Comparison of ENCODE assay signal across 11 cellular contexts in genomic region chr13:102771298-102772041, GRCh38. TPM values are rescaled to one million over a fixed set of nuclear protein-coding genes. Genes with fewer than 3 reads are reported as not detected.
DNase-seq lines count a peak whose midpoint lies in the region; ATAC-seq, FAIRE-seq and TF ChIP-seq lines count a peak whose summit lies in the region.
"Had no signal": no experiment of that assay in that cellular context is flagged by ENCODE, and none has a peak within 500 bp of the region (broad histone marks: within the 10 kb centered on the region; RNA-seq: fewer than 3 reads in every experiment).

No MANE protein-coding gene starts in this region.

- H3K9ac ChIP-seq in K562 (ENCODE audit: insufficient read depth in 1 of 2, low read depth in 2 of 2, low read length in 2 of 2) = no peak overlapping the region

- TF ChIP-seq POLR2A in K562 (conservative IDR thresholded peaks at IDR 0.05) = no peak

- H3K4me2 ChIP-seq in K562 (ENCODE audit: insufficient read depth, low read length) = peak overlapping the region; percentile 63

- H3K9me3 Mint-ChIP-seq in activated T-cell treated with anti-CD3 and anti-CD28 coated beads, Interleukin-2, amount 50 U/mL, for 72 hours = no peaks in the 10 kb centered on the region
- H3K9me3 Mint-ChIP-seq in stimulated activated effector memory CD8-positive, alpha-beta T cell treated with anti-CD3 and anti-CD28 coated beads, Interleukin-12 subunit alpha, Interleukin-12 subunit beta, amount 100 ng/mL, for 72 hours = no peaks in the 10 kb centered on the region

- no peak for TF ChIP-seq EP300 in K562 (IDR thresholded peaks at IDR 0.05; ENCODE audit: low read length)

- 51% methylated on average over 6 of the region's 6 CpGs for WGBS in K562 (ENCODE audit: insufficient coverage, low coverage, missing lambda C conversion rate)

- no peak for ATAC-seq in activated T-cell treated with anti-CD3 and anti-CD28 coated beads, Interleukin-2, amount 50 U/mL, for 72 hours (replicated peaks in 1 of 2)
- ATAC-seq in K562 (no peak), GM19351 (IDR thresholded peaks at IDR 0.05; ENCODE audit: unreplicated experiment) (no peak)
- no peak for ATAC-seq in stimulated activated effector memory CD8-positive, alpha-beta T cell treated with anti-CD3 and anti-CD28 coated beads, Interleukin-12 subunit alpha, Interleukin-12 subunit beta, amount 100 ng/mL, for 72 hours

- H3K36me3 ChIP-seq in K562 (ENCODE audit: control insufficient read depth, insufficient read depth, low read length) = peaks cover 31% of the 10 kb centered on the region; the same call in 1 of the 3 replicates

- BruUV-seq in K562 (replicated peaks; lab: Mats Ljungman, UMichigan) = no TSS peak

- H3K27me3 Mint-ChIP-seq in activated T-cell treated with anti-CD3 and anti-CD28 coated beads, Interleukin-2, amount 50 U/mL, for 72 hours (ENCODE audit: low read depth) = no peaks in the 10 kb centered on the region

- peaks cover 1 to 2% of the 10 kb centered on the region in 2 donors for H3K36me3 Mint-ChIP-seq in activated T-cell treated with anti-CD3 and anti-CD28 coated beads, Interleukin-2, amount 50 U/mL, for 72 hours (ENCODE audit: insufficient read depth in 2 of 2)
- peaks cover 44% of the 10 kb centered on the region for H3K36me3 Mint-ChIP-seq in stimulated activated effector memory CD8-positive, alpha-beta T cell treated with anti-CD3 and anti-CD28 coated beads, Interleukin-12 subunit alpha, Interleukin-12 subunit beta, amount 100 ng/mL, for 72 hours

- no peaks in the 10 kb centered on the region for H4K20me1 ChIP-seq in K562 (replicated peaks; ENCODE audit: control insufficient read depth, insufficient read depth, low read length)

- no peak overlapping the region for H3K27ac Mint-ChIP-seq in activated T-cell treated with anti-CD3 and anti-CD28 coated beads, Interleukin-2, amount 50 U/mL, for 72 hours
- H3K27ac Mint-ChIP-seq in stimulated activated effector memory CD8-positive, alpha-beta T cell treated with anti-CD3 and anti-CD28 coated beads, Interleukin-12 subunit alpha, Interleukin-12 subunit beta, amount 100 ng/mL, for 72 hours = peak overlapping the region; percentile 95

- TF ChIP-seq RAD21 in K562 (CRISPR knock-in tag; conservative IDR thresholded peaks at IDR 0.05 in 1 of 2, IDR thresholded peaks at IDR 0.05 in 1 of 2) = no peak

- 0 out of 2 replicates have a peak overlapping the region, but pooled peaks have one; percentile 6 for H3K4me3 ChIP-seq in K562

- H3K27ac ChIP-seq in K562 (ENCODE audit: extremely low read depth, low read depth, low read length) = no peak overlapping the region
- H3K27ac ChIP-seq: VCaP had no signal

- POLR2A ChIA-PET in K562 (lab: Yijun Ruan, JAX) = interaction anchor here (2.0 kb wide), 1 partner anchor 13 kb away, joined by 8 read pairs; a partner anchor contains a TSS

- CTCF ChIA-PET in K562 (lab: Yijun Ruan, JAX; ENCODE audit: low intra/inter-chr PET ratio) = no interaction called here

- H3K4me3 Mint-ChIP-seq in activated T-cell treated with anti-CD3 and anti-CD28 coated beads, Interleukin-2, amount 50 U/mL, for 72 hours = peak overlapping the region; percentile 81 to 91
- peak overlapping the region; percentile 86 for H3K4me3 Mint-ChIP-seq in stimulated activated effector memory CD8-positive, alpha-beta T cell treated with anti-CD3 and anti-CD28 coated beads, Interleukin-12 subunit alpha, Interleukin-12 subunit beta, amount 100 ng/mL, for 72 hours

- no peaks in the 10 kb centered on the region for H3K27me3 ChIP-seq in K562 (ENCODE audit: control insufficient read depth in 2 of 2, insufficient read depth in 2 of 2, low read length in 2 of 2)

- peaks cover 11 to 26% of the 10 kb centered on the region in 2 experiments; a peak in 4 of 5 replicates for H3K4me1 ChIP-seq in K562 (replicated peaks in 1 of 2; ENCODE audit: control insufficient read depth in 2 of 2, insufficient read depth in 2 of 2, low read length in 2 of 2)

- no peak for TF ChIP-seq CTCF in K562 (IDR thresholded peaks at IDR 0.05 in 2 of 3, conservative IDR thresholded peaks at IDR 0.05 in 1 of 3; ENCODE audit: insufficient read depth in 2 of 3, low read depth in 1 of 3, low read length in 3 of 3)

- DNase-seq in activated T-cell treated with anti-CD3 and anti-CD28 coated beads, Interleukin-2, amount 50 U/mL, for 72 hours = no peak
- no peak for DNase-seq in activated T-cell treated with anti-CD3 and anti-CD28 coated beads, Interleukin-2, amount 50 U/mL, for 1 hour
- peak; percentile 20 for DNase-seq in NOMO-1 treated with dmso at 0.1 percent for 144 hours (lab: John Stamatoyannopoulos, UW; ENCODE audit: unreplicated experiment)
- DNase-seq in K562 (ENCODE audit: extremely low read depth in 1 of 4, low spot score in 3 of 4) = no peak
- DNase-seq in stimulated activated effector memory CD8-positive, alpha-beta T cell treated with anti-CD3 and anti-CD28 coated beads, Interleukin-12 subunit alpha, Interleukin-12 subunit beta, amount 100 ng/mL, for 72 hours (ENCODE audit: low spot score in 2 of 2) = no peak
- DNase-seq in occipital lobe (lab: John Stamatoyannopoulos, UW) = no peak
- no peak for DNase-seq in NCI-H1105 treated with DMSO at 0.1 percent for 48 hours (lab: John Stamatoyannopoulos, UW)
- DNase-seq: NCI-H1694 treated with DMSO at 0.1 percent for 48 hours, small intestine had no signal

- in situ Hi-C loops in K562 (cut with MboI) = no loop called here

- no peaks in the 10 kb centered on the region for H3K9me1 ChIP-seq in K562 (ENCODE audit: control insufficient read depth, insufficient read depth, low read length)

- H3K9me3 ChIP-seq in K562 (replicated peaks; ENCODE audit: control insufficient read depth, insufficient read depth, low read depth, low read length) = no peaks in the 10 kb centered on the region

- peaks cover 52% of the 10 kb centered on the region for H3K4me1 Mint-ChIP-seq in activated T-cell treated with anti-CD3 and anti-CD28 coated beads, Interleukin-2, amount 50 U/mL, for 72 hours (ENCODE audit: low read depth)
- peaks cover 49% of the 10 kb centered on the region for H3K4me1 Mint-ChIP-seq in stimulated activated effector memory CD8-positive, alpha-beta T cell treated with anti-CD3 and anti-CD28 coated beads, Interleukin-12 subunit alpha, Interleukin-12 subunit beta, amount 100 ng/mL, for 72 hours

- H3K79me2 ChIP-seq in K562 (ENCODE audit: control insufficient read depth, insufficient read depth, low read length) = peaks cover 24% of the 10 kb centered on the region

- H2AFZ ChIP-seq in K562 (ENCODE audit: low read depth, low read length) = no peak overlapping the region

- peak; percentile 6 for FAIRE-seq in K562 (lab: Jason Lieb, UNC)
- FAIRE-seq: small intestine had no signal

- intact Hi-C loops in K562 (cut with micrococcal nuclease) = loop anchor here (2.0 to 10.0 kb wide), 3 partner anchors 75 to 175 kb away; partner anchors contain the start of genes ERCC5 and TPP2

RNA-seq across cellular contexts. Expression of gene TEX30, which starts 2.1 kb away (rescaled TPM):
- 10 to 100 TPM; 25.1 to 34.0 TPM for total RNA-seq in activated T-cell treated with anti-CD3 and anti-CD28 coated beads, Interleukin-2, amount 50 U/mL, for 72 hours
- 4.6 and 15.5 TPM in 2 replicates for total RNA-seq in K562 (2011; cell fraction: chromatin; rRNA removed; ENCODE audit: low replicate concordance)
- 1.8 and 2.8 TPM in 2 replicates for total RNA-seq in K562 (2011; cell fraction: nucleolus; rRNA removed)
- 5.1 and 12.0 TPM in 2 replicates for total RNA-seq in K562 (2011; cell fraction: nucleoplasm; rRNA removed)
- total RNA-seq in K562 (2014; rRNA removed) (21.7 and 24.1 TPM in 2 replicates), K562 (2014; rRNA removed; fragmentation: Illumina TruSeq; extraction: Trizol) (40.9 and 42.0 TPM in 2 replicates), K562 (2015; rRNA removed; fragmentation: Illumina TruSeq; extraction: Trizol) (29.6 and 37.0 TPM in 2 replicates), K562 (2021) (25.8 and 26.4 TPM in 2 replicates), occipital lobe (12.8 TPM)
- polyA plus RNA-seq in K562 (2011; rRNA removed) (26.7 and 37.3 TPM in 2 replicates), K562 (2014; fragmentation: Illumina TruSeq; extraction: Trizol) (30.2 TPM in 2 replicates), K562 (2014; fragmentation: Nextera tagmentation; extraction: Ambion mirVana) (100 to 1,000 TPM; 109 to 143 TPM), K562 (2014; rRNA removed) (39.5 and 40.6 TPM in 2 replicates)
- polyA plus RNA-seq in K562 (2011; cell fraction: cytosol; rRNA removed) = 6.5 and 14.3 TPM in 2 replicates
- polyA plus RNA-seq in K562 (2011; cell fraction: nucleus; rRNA removed) = 5.4 and 9.0 TPM in 2 replicates
- polyA plus RNA-seq in K562 (2012) = 21.3 and 31.0 TPM in 2 replicates
- 10.3 and 10.5 TPM in 2 replicates for polyA minus RNA-seq in K562 (2011; rRNA and poly(A)+ RNA removed)
- polyA minus RNA-seq in K562 (2011; cell fraction: cytosol; rRNA and poly(A)+ RNA removed) = 2.7 and 7.1 TPM in 2 replicates
- polyA minus RNA-seq in K562 (2011; cell fraction: nucleus; rRNA and poly(A)+ RNA removed) = 3.5 and 6.4 TPM in 2 replicates

RNA-seq across cellular contexts. Expression of gene POGLUT2, which starts 27.3 kb away (rescaled TPM):
- total RNA-seq in activated T-cell treated with anti-CD3 and anti-CD28 coated beads, Interleukin-2, amount 50 U/mL, for 72 hours = 1 to 10 TPM; 4.2 to 6.0 TPM
- 9.5 and 12.8 TPM in 2 replicates for total RNA-seq in K562 (2011; cell fraction: chromatin; rRNA removed; ENCODE audit: low replicate concordance)
- total RNA-seq in K562 (2011; cell fraction: nucleolus; rRNA removed) = 11.4 and 12.0 TPM in 2 replicates
- total RNA-seq in K562 (2011; cell fraction: nucleoplasm; rRNA removed) = 9.9 and 13.9 TPM in 2 replicates
- total RNA-seq in K562 (2014; rRNA removed) (10.3 and 11.8 TPM in 2 replicates), K562 (2014; rRNA removed; fragmentation: Illumina TruSeq; extraction: Trizol) (10.8 and 11.6 TPM in 2 replicates), K562 (2015; rRNA removed; fragmentation: Illumina TruSeq; extraction: Trizol) (11.2 and 11.4 TPM in 2 replicates), K562 (2021) (9.7 and 10.6 TPM in 2 replicates), occipital lobe (11.5 TPM)
- polyA plus RNA-seq in K562 (2011; rRNA removed) (9.2 and 11.8 TPM in 2 replicates), K562 (2014; fragmentation: Illumina TruSeq; extraction: Trizol) (9.4 and 11.4 TPM in 2 replicates), K562 (2014; fragmentation: Nextera tagmentation; extraction: Ambion mirVana) (1 to 10 TPM; 3.8 to 5.2 TPM), K562 (2014; rRNA removed) (9.3 and 15.3 TPM in 2 replicates)
- polyA plus RNA-seq in K562 (2011; cell fraction: cytosol; rRNA removed) = 5.7 and 6.6 TPM in 2 replicates
- polyA plus RNA-seq in K562 (2011; cell fraction: nucleus; rRNA removed) = 4.2 and 6.4 TPM in 2 replicates
- 9.0 and 10.9 TPM in 2 replicates for polyA plus RNA-seq in K562 (2012)
- polyA minus RNA-seq in K562 (2011; rRNA and poly(A)+ RNA removed) = 7.8 and 8.8 TPM in 2 replicates
- polyA minus RNA-seq in K562 (2011; cell fraction: cytosol; rRNA and poly(A)+ RNA removed) = 4.4 and 4.9 TPM in 2 replicates
- polyA minus RNA-seq in K562 (2011; cell fraction: nucleus; rRNA and poly(A)+ RNA removed) = 5.3 and 7.0 TPM in 2 replicates

RNA-seq across cellular contexts. Expression of gene BIVM, which starts 27.4 kb away (rescaled TPM):
- 10 to 100 TPM; 21.1 to 22.8 TPM for total RNA-seq in activated T-cell treated with anti-CD3 and anti-CD28 coated beads, Interleukin-2, amount 50 U/mL, for 72 hours
- total RNA-seq in K562 (2011; cell fraction: chromatin; rRNA removed; ENCODE audit: low replicate concordance) = 25.3 and 78.1 TPM in 2 replicates
- 11.5 and 14.9 TPM in 2 replicates for total RNA-seq in K562 (2011; cell fraction: nucleolus; rRNA removed)
- total RNA-seq in K562 (2011; cell fraction: nucleoplasm; rRNA removed) = 34.8 and 48.7 TPM in 2 replicates
- total RNA-seq in K562 (2014; rRNA removed) = 11.1 and 18.2 TPM in 2 replicates
- 18.3 and 22.5 TPM in 2 replicates for total RNA-seq in K562 (2014; rRNA removed; fragmentation: Illumina TruSeq; extraction: Trizol)
- 14.2 and 16.8 TPM in 2 replicates for total RNA-seq in K562 (2015; rRNA removed; fragmentation: Illumina TruSeq; extraction: Trizol)
- 15.9 and 17.1 TPM in 2 replicates for total RNA-seq in K562 (2021)
- polyA plus RNA-seq in K562 (2011; rRNA removed) = 16.9 and 23.1 TPM in 2 replicates
- 5.2 and 7.8 TPM in 2 replicates for polyA plus RNA-seq in K562 (2011; cell fraction: cytosol; rRNA removed)
- 15.4 and 15.8 TPM in 2 replicates for polyA plus RNA-seq in K562 (2011; cell fraction: nucleus; rRNA removed)
- polyA plus RNA-seq in K562 (2012) = 10.5 and 14.3 TPM in 2 replicates
- polyA plus RNA-seq in K562 (2014; fragmentation: Illumina TruSeq; extraction: Trizol) = 12.7 and 14.8 TPM in 2 replicates
- polyA plus RNA-seq in K562 (2014; fragmentation: Nextera tagmentation; extraction: Ambion mirVana) = 1 to 10 TPM; 3.6 to 4.1 TPM
- polyA plus RNA-seq in K562 (2014; rRNA removed) = 19.5 and 25.5 TPM in 2 replicates
- polyA minus RNA-seq in K562 (2011; rRNA and poly(A)+ RNA removed) = 11.6 and 13.9 TPM in 2 replicates
- 3.1 and 6.6 TPM in 2 replicates for polyA minus RNA-seq in K562 (2011; cell fraction: cytosol; rRNA and poly(A)+ RNA removed)
- polyA minus RNA-seq in K562 (2011; cell fraction: nucleus; rRNA and poly(A)+ RNA removed) = 13.1 and 14.9 TPM in 2 replicates
- total RNA-seq in occipital lobe = 65.2 TPM
